15 cellular contexts compared by ENCODE assay signal in the genomic region with DNA sequence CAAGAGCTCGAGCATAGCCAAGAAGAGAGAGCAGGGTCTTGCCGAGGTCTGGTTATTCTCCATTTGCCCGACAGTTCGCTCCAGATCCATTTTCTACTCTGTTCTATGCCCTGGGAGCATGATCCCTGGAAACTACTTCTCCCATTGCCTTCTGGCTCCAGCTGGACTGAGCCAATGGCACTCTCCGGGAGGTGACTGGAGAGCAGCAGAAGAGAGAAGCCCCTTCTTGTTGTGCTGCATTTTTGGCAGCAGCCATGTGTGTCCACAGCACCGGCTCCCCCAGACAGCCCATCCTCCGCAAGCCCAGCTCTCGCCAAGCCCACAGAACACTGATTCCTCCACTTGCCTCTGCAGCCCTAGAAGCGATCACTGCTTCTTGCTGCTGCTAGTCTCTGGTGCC.
"Had no signal": no experiment of that assay in that cellular context is flagged by ENCODE, and none has a peak within 500 bp of the region (broad histone marks: within the 10 kb centered on the region; RNA-seq: fewer than 3 reads in every experiment).

No MANE protein-coding gene starts in this region.

- H3K4me3 Mint-ChIP-seq: activated naive CD8-positive, alpha-beta T cell treated with anti-CD3 and anti-CD28 coated beads for 36 hours; activated T-helper 17 cell treated with anti-CD3 and anti-CD28 coated beads, Interleukin-2, amount 50 U/mL, for 72 hours; immature natural killer cell; natural killer cell treated with Interleukin-12 subunit alpha and Interleukin-12 subunit beta and Interleukin-15 and Interleukin-18, amount 100 ng/mL, for 72 hours; T-helper 2 cell treated with Interferon-gamma antibody and Interleukin-4, amounts not matched to agents 5 μg/mL and 100 μg/mL, for 36 hours had no signal

- H3K36me3 ChIP-seq: suprapubic skin, upper lobe of right lung had no signal

- H3K9me3 Mint-ChIP-seq: activated naive CD8-positive, alpha-beta T cell treated with anti-CD3 and anti-CD28 coated beads for 36 hours; activated T-helper 17 cell treated with anti-CD3 and anti-CD28 coated beads, Interleukin-2, amount 50 U/mL, for 72 hours; natural killer cell treated with Interleukin-12 subunit alpha and Interleukin-12 subunit beta and Interleukin-15 and Interleukin-18, amount 100 ng/mL, for 72 hours; T-helper 2 cell treated with Interferon-gamma antibody and Interleukin-4, amounts not matched to agents 5 μg/mL and 100 μg/mL, for 36 hours had no signal

- H3K27me3 Mint-ChIP-seq: activated T-helper 17 cell treated with anti-CD3 and anti-CD28 coated beads, Interleukin-2, amount 50 U/mL, for 72 hours had no signal

- H3K4me3 ChIP-seq: body of pancreas, dorsolateral prefrontal cortex, suprapubic skin, upper lobe of right lung had no signal

- H3K27ac ChIP-seq: body of pancreas, foreskin keratinocyte, suprapubic skin, upper lobe of right lung had no signal

- H3K36me3 Mint-ChIP-seq: immature natural killer cell; natural killer cell treated with Interleukin-12 subunit alpha and Interleukin-12 subunit beta and Interleukin-15 and Interleukin-18, amount 100 ng/mL, for 72 hours had no signal

- DNase-seq: activated CD4-positive, alpha-beta T cell treated with anti-CD3 and anti-CD28 coated beads, Interleukin-2, amount 50 U/mL, for 4 hours; activated naive CD4-positive, alpha-beta T cell; activated naive CD8-positive, alpha-beta T cell treated with anti-CD3 and anti-CD28 coated beads for 36 hours; amniotic stem cell; body of pancreas; foreskin keratinocyte; immature natural killer cell; SK-N-SH; stimulated activated naive CD8-positive, alpha-beta T cell treated with anti-CD3 and anti-CD28 coated beads, Interleukin-15, Interleukin-2, amounts not matched to agents 100 U/mL and 50 U/mL, for 24 hours; upper lobe of right lung had no signal

- H3K27ac Mint-ChIP-seq: activated naive CD8-positive, alpha-beta T cell treated with anti-CD3 and anti-CD28 coated beads for 36 hours; activated T-helper 17 cell treated with anti-CD3 and anti-CD28 coated beads, Interleukin-2, amount 50 U/mL, for 72 hours; immature natural killer cell; natural killer cell treated with Interleukin-12 subunit alpha and Interleukin-12 subunit beta and Interleukin-15 and Interleukin-18, amount 100 ng/mL, for 72 hours; T-helper 2 cell treated with Interferon-gamma antibody and Interleukin-4, amounts not matched to agents 5 μg/mL and 100 μg/mL, for 36 hours had no signal

- H3K4me1 ChIP-seq: body of pancreas, upper lobe of right lung had no signal
